Comparison of ENCODE assay signal across 27 cellular contexts in the genomic region with DNA sequence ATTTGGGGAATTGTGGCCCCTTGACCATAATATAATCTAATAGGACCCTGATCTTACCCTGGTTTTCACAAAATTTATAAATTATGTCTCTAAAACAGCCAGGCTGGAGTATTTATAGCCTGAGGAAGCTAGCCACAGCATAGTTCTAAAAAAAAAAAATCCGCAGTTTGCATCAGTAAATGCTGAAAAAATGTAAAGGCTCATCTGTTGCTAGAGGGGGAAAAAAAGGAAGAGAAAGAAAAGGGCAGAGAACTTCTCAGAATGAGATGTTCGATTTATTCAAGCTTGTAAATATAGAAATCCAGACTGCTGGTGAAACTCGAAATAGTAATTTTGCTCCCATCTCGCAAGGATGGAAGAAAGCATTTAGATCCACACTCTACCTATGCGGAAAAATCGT.
"Had no signal": no experiment of that assay in that cellular context is flagged by ENCODE, and none has a peak within 500 bp of the region (broad histone marks: within the 10 kb centered on the region; RNA-seq: fewer than 3 reads in every experiment).

No MANE protein-coding gene starts in this region.

- H3K36me3 ChIP-seq: left ventricle myocardium inferior, pancreas, prostate gland, spleen, suprapubic skin, thoracic aorta, tibial nerve, upper lobe of left lung, vagina had no signal

- H3K27me3 Mint-ChIP-seq: naive B cell had no signal

- ATAC-seq: natural killer cell; pancreas; right cardiac atrium; sciatic nerve; stimulated activated effector memory CD8-positive, alpha-beta T cell treated with anti-CD3 and anti-CD28 coated beads, Interleukin-12 subunit alpha, Interleukin-12 subunit beta, amount 100 ng/mL, for 72 hours had no signal

- H3K27ac Mint-ChIP-seq: immature natural killer cell; mesothelial cell of epicardium; naive B cell; natural killer cell; nephron progenitor cell; stimulated activated effector memory CD8-positive, alpha-beta T cell treated with anti-CD3 and anti-CD28 coated beads, Interleukin-12 subunit alpha, Interleukin-12 subunit beta, amount 100 ng/mL, for 72 hours; stimulated activated naive CD8-positive, alpha-beta T cell treated with anti-CD3 and anti-CD28 coated beads, Interleukin-15, Interleukin-2, amounts not matched to agents 100 ng/mL and 50 ng/mL, for 24 hours had no signal

- DNase-seq: hypothalamus; immature natural killer cell; kidney; left ventricle myocardium inferior; mesendoderm; naive B cell; natural killer cell; nephron progenitor cell; pancreas; posterior cingulate gyrus; retina; right cardiac atrium; spleen; stimulated activated CD4-positive, alpha-beta T cell treated with anti-CD3 and anti-CD28 coated beads, Interleukin-4, amount 100 ng/mL, for 24 hours; stimulated activated naive CD4-positive, alpha-beta T cell; upper lobe of left lung had no signal

- H3K36me3 Mint-ChIP-seq: immature natural killer cell; mesothelial cell of epicardium; naive B cell; natural killer cell; stimulated activated effector memory CD8-positive, alpha-beta T cell treated with anti-CD3 and anti-CD28 coated beads, Interleukin-12 subunit alpha, Interleukin-12 subunit beta, amount 100 ng/mL, for 72 hours had no signal

- H3K4me3 Mint-ChIP-seq: immature natural killer cell; mesothelial cell of epicardium; naive B cell; natural killer cell; nephron progenitor cell; stimulated activated effector memory CD8-positive, alpha-beta T cell treated with anti-CD3 and anti-CD28 coated beads, Interleukin-12 subunit alpha, Interleukin-12 subunit beta, amount 100 ng/mL, for 72 hours; stimulated activated naive CD8-positive, alpha-beta T cell treated with anti-CD3 and anti-CD28 coated beads, Interleukin-15, Interleukin-2, amounts not matched to agents 100 ng/mL and 50 ng/mL, for 24 hours had no signal

- H3K9me3 ChIP-seq: pancreas, prostate gland, suprapubic skin, thoracic aorta, vagina had no signal

- H3K27me3 ChIP-seq: pancreas, spleen, suprapubic skin, tibial nerve, upper lobe of left lung, vagina had no signal

- H3K27ac ChIP-seq: left ventricle myocardium inferior, pancreas, prostate gland, skin epidermis, spleen, suprapubic skin, thoracic aorta, tibial nerve, upper lobe of left lung, vagina had no signal

- H3K4me1 Mint-ChIP-seq: immature natural killer cell; naive B cell; natural killer cell; stimulated activated effector memory CD8-positive, alpha-beta T cell treated with anti-CD3 and anti-CD28 coated beads, Interleukin-12 subunit alpha, Interleukin-12 subunit beta, amount 100 ng/mL, for 72 hours had no signal

- H3K4me3 ChIP-seq: left ventricle myocardium inferior, lung, pancreas, prostate gland, skin epidermis, spleen, suprapubic skin, thoracic aorta, tibial nerve, upper lobe of left lung, vagina had no signal

- H3K4me1 ChIP-seq: left ventricle myocardium inferior, pancreas, prostate gland, spleen, tibial nerve, upper lobe of left lung had no signal

- H3K9me3 Mint-ChIP-seq: immature natural killer cell, natural killer cell had no signal
